In genomic region chr13:32048816-32049215, GRCh38 we compare ENCODE assay signal across 9 cellular contexts. TPM values are rescaled to one million over a fixed set of nuclear protein-coding genes. Genes with fewer than 3 reads are reported as not detected.
DNase-seq lines count a peak whose midpoint lies in the region; TF ChIP-seq lines count a peak whose summit lies in the region.
"Had no signal": no experiment of that assay in that cellular context is flagged by ENCODE, and none has a peak within 500 bp of the region (broad histone marks: within the 10 kb centered on the region; RNA-seq: fewer than 3 reads in every experiment).

No MANE protein-coding gene starts in this region.

- no peaks in the 10 kb centered on the region for H3K79me2 ChIP-seq in trophoblast cell (ENCODE audit: control insufficient read depth, insufficient read depth, low read length, poor library complexity)

- H3K27me3 ChIP-seq in neutrophil (no peaks in the 10 kb centered on the region), trophoblast cell (ENCODE audit: insufficient read depth, low read length) (no peaks in the 10 kb centered on the region)

- no peaks in the 10 kb centered on the region for H3K79me1 ChIP-seq in trophoblast cell (ENCODE audit: low read length)

- no peak overlapping the region for H2BK5ac ChIP-seq in trophoblast cell (ENCODE audit: low read depth, low read length, poor library complexity)

- in situ Hi-C loops in KBM-7 (cut with MboI; ENCODE audit: low pct_unique_long_range_greater_than_20kb, low sequenced_read_pairs): no loop called here

- H4K12ac ChIP-seq in trophoblast cell (ENCODE audit: low read depth, low read length): no peak overlapping the region

- no peak overlapping the region for H4K8ac ChIP-seq in trophoblast cell (ENCODE audit: low read depth, low read length)

- peaks cover 5% of the 10 kb centered on the region for H3K4me1 Mint-ChIP-seq in endothelial cell (ENCODE audit: unreplicated experiment)

- no peaks in the 10 kb centered on the region for H3K27me3 Mint-ChIP-seq in endothelial cell (ENCODE audit: unreplicated experiment)

- DNase-seq in DMS53 treated with DMSO at 0.1 percent for 48 hours (lab: John Stamatoyannopoulos, UW; ENCODE audit: unreplicated experiment) (peak; percentile 56), KBM-7 (peak; percentile 67), SW480 (ENCODE audit: low spot score) (peak; percentile 32), trophoblast cell (no peak), endothelial cell (ENCODE audit: low spot score) (no peak)
- DNase-seq in effector CD8-positive, alpha-beta T cell (lab: John Stamatoyannopoulos, UW): no peak
- DNase-seq: activated gamma-delta T cell treated with Interleukin-2 at 50 U/mL for 16 hours; stimulated activated naive CD4-positive, alpha-beta T cell had no signal

- no peak overlapping the region for H2BK12ac ChIP-seq in trophoblast cell (ENCODE audit: low read length)

- H3K9ac ChIP-seq in trophoblast cell (ENCODE audit: low read length): no peak overlapping the region

- no peaks in the 10 kb centered on the region for H3K9me3 ChIP-seq in neutrophil
- no peaks in the 10 kb centered on the region for H3K9me3 ChIP-seq in trophoblast cell (ENCODE audit: insufficient read depth, low read depth, low read length)

- H3K4me3 ChIP-seq in neutrophil (ENCODE audit: low read depth in 1 of 2, low read length in 1 of 2) (peak overlapping the region in 1 of 2 experiments; percentile 31), trophoblast cell (ENCODE audit: low read depth, low read length) (no peak overlapping the region)

- no peak for TF ChIP-seq CTCF in neutrophil (IDR thresholded peaks at IDR 0.05)
- TF ChIP-seq CTCF in endothelial cell (IDR thresholded peaks at IDR 0.05; ENCODE audit: unreplicated experiment): no peak

- H3K14ac ChIP-seq in trophoblast cell (ENCODE audit: low read length): no peak overlapping the region

- no peak overlapping the region for H3K23ac ChIP-seq in trophoblast cell (ENCODE audit: low read length)

- H3K18ac ChIP-seq in trophoblast cell (ENCODE audit: low read length): no peak overlapping the region

- no peak overlapping the region for H2AFZ ChIP-seq in trophoblast cell (ENCODE audit: insufficient read depth, low read length, poor library complexity)

- no peaks in the 10 kb centered on the region for H3K9me3 Mint-ChIP-seq in endothelial cell (ENCODE audit: unreplicated experiment)

- no peak overlapping the region for H4K91ac ChIP-seq in trophoblast cell (ENCODE audit: low read depth, low read length)

- H3K4me3 Mint-ChIP-seq in endothelial cell (ENCODE audit: unreplicated experiment): no peak overlapping the region

- H3K4me1 ChIP-seq in neutrophil (ENCODE audit: control insufficient read depth in 1 of 2, insufficient read depth in 1 of 2, low read depth in 1 of 2, low read length in 1 of 2): peaks cover 44 to 57% of the 10 kb centered on the region in 2 experiments
- no peaks in the 10 kb centered on the region for H3K4me1 ChIP-seq in trophoblast cell (ENCODE audit: control insufficient read depth in 1 of 2, insufficient read depth in 2 of 2, low read length in 2 of 2)

- H3K4me2 ChIP-seq in trophoblast cell (ENCODE audit: low read length): no peak overlapping the region

- H2BK120ac ChIP-seq in trophoblast cell (ENCODE audit: insufficient read depth, low read length, poor library complexity): no peak overlapping the region

- H3K36me3 ChIP-seq in neutrophil (peaks cover 26% of the 10 kb centered on the region), trophoblast cell (ENCODE audit: control insufficient read depth in 1 of 2, insufficient read depth in 2 of 2, low read length in 2 of 2) (no peaks in the 10 kb centered on the region)

- no peak overlapping the region for H3K27ac Mint-ChIP-seq in endothelial cell (ENCODE audit: unreplicated experiment)

- H2AK5ac ChIP-seq in trophoblast cell (ENCODE audit: low read length): no peak overlapping the region

- H3K4ac ChIP-seq in trophoblast cell (ENCODE audit: low read depth, low read length): no peak overlapping the region

- peak overlapping the region; percentile 87 for H3K27ac ChIP-seq in neutrophil
- H3K27ac ChIP-seq in trophoblast cell (ENCODE audit: low read depth, low read length): no peak overlapping the region

- no peaks in the 10 kb centered on the region for H3K36me3 Mint-ChIP-seq in endothelial cell (ENCODE audit: low read depth, unreplicated experiment)

RNA-seq across cellular contexts. Expression of gene FRY, which starts 17.2 kb away (rescaled TPM):
- polyA plus RNA-seq in trophoblast cell (2013): 0.33 TPM in 2 replicates
- total RNA-seq in endothelial cell (ENCODE audit: unreplicated experiment): 4.5 TPM

Comparison
In these comparisons a context has a peak if more than half of its experiments do, and no peak if none do; other contexts are left out.
1. DNase-seq: peak in DMS53 treated with DMSO at 0.1 percent for 48 hours (single experiment), KBM-7 (single experiment) and SW480 (single experiment); none in trophoblast cell (0 of 2), endothelial cell (single experiment) and effector CD8-positive, alpha-beta T cell (single experiment).